1 cellular context compared by ENCODE assay signal in the genomic region with DNA sequence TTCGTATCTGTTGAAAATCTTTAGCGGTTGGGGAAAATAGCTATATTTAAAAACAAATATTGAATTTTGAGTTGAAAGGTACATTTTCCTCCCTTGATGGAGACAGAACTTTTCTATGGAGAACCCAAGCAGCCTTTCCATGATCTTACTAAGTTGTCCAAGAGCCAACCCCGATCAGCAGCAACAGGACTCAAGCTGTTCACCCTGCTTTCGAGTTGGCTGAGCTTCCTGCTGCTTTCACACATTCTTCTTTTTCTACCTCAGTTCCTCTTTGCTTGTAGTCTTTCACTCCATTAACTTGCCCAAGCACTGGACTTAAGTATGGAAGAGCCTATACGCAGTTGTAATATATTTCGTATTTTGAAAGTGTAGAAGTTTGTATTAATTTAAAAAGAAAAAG.
TF ChIP-seq lines count a peak whose summit lies in the region.

No MANE protein-coding gene starts in this region.

TF ChIP-seq in liver, 16 proteins besides CTCF, POLR2A, EP300 and RAD21:
- TF ChIP-seq, protein P1, sequence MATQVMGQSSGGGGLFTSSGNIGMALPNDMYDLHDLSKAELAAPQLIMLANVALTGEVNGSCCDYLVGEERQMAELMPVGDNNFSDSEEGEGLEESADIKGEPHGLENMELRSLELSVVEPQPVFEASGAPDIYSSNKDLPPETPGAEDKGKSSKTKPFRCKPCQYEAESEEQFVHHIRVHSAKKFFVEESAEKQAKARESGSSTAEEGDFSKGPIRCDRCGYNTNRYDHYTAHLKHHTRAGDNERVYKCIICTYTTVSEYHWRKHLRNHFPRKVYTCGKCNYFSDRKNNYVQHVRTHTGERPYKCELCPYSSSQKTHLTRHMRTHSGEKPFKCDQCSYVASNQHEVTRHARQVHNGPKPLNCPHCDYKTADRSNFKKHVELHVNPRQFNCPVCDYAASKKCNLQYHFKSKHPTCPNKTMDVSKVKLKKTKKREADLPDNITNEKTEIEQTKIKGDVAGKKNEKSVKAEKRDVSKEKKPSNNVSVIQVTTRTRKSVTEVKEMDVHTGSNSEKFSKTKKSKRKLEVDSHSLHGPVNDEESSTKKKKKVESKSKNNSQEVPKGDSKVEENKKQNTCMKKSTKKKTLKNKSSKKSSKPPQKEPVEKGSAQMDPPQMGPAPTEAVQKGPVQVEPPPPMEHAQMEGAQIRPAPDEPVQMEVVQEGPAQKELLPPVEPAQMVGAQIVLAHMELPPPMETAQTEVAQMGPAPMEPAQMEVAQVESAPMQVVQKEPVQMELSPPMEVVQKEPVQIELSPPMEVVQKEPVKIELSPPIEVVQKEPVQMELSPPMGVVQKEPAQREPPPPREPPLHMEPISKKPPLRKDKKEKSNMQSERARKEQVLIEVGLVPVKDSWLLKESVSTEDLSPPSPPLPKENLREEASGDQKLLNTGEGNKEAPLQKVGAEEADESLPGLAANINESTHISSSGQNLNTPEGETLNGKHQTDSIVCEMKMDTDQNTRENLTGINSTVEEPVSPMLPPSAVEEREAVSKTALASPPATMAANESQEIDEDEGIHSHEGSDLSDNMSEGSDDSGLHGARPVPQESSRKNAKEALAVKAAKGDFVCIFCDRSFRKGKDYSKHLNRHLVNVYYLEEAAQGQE (IDR thresholded peaks at IDR 0.05): no peak
- TF ChIP-seq GABPA (IDR thresholded peaks at IDR 0.05 in 1 of 2, conservative IDR thresholded peaks at IDR 0.05 in 1 of 2) (no peak), YY1 (IDR thresholded peaks at IDR 0.05) (no peak), NR2F2 (IDR thresholded peaks at IDR 0.05) (no peak), RXRA (IDR thresholded peaks at IDR 0.05) (no peak), FOXA1 (IDR thresholded peaks at IDR 0.05) (no peak), FOXA2 (IDR thresholded peaks at IDR 0.05) (no peak), HNF4G (IDR thresholded peaks at IDR 0.05) (no peak), TAF1 (conservative IDR thresholded peaks at IDR 0.05) (no peak)
- TF ChIP-seq, protein P2, sequence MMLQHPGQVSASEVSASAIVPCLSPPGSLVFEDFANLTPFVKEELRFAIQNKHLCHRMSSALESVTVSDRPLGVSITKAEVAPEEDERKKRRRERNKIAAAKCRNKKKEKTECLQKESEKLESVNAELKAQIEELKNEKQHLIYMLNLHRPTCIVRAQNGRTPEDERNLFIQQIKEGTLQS (IDR thresholded peaks at IDR 0.05): no peak
- TF ChIP-seq, protein P3, sequence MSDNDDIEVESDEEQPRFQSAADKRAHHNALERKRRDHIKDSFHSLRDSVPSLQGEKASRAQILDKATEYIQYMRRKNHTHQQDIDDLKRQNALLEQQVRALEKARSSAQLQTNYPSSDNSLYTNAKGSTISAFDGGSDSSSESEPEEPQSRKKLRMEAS (IDR thresholded peaks at IDR 0.05): no peak
